2 cellular contexts compared by ENCODE assay signal in the genomic region with DNA sequence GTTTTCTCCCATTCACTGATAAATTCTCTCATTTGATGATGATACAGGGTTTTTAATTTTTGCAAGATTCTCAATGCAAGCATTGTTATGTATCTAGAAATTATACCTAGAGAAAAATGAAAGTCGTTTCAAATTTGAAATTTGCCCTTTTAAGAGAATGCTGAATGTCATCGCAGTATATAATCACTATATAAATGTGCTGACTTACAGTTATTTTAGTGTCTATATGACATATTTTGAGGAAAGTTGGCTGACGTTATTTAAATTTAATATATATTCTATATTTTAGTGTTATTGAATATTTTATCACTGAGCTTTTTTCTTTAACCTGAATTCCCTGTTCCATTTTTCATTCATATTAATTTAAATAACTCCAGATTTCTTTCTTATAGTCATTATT.
TF ChIP-seq lines count a peak whose summit lies in the region.

No MANE protein-coding gene starts in this region.

TF ChIP-seq in A549, 52 proteins besides CTCF, POLR2A, EP300 and RAD21:
- TF ChIP-seq CBX8 (IDR thresholded peaks at IDR 0.05), result no peak
- peak; percentile 13 for TF ChIP-seq MAFK (IDR thresholded peaks at IDR 0.05; ENCODE audit: partially characterized antibody)

TF ChIP-seq in IMR-90, 13 proteins besides CTCF, POLR2A, EP300 and RAD21:
- TF ChIP-seq FOS (IDR thresholded peaks at IDR 0.05; ENCODE audit: low read depth, low read length) (no peak), RCOR1 (IDR thresholded peaks at IDR 0.05; ENCODE audit: insufficient replicate concordance, low read length) (no peak), MAFK (IDR thresholded peaks at IDR 0.05; ENCODE audit: low read depth, low read length) (0 out of 2 replicates have a peak, but pooled peaks have one; percentile 24), NFE2L2 (IDR thresholded peaks at IDR 0.05; ENCODE audit: low read depth, low read length) (no peak)
